9 cellular contexts compared by ENCODE assay signal in genomic region chr22:25120093-25120561, GRCh38.
DNase-seq lines count a peak whose midpoint lies in the region; ATAC-seq and TF ChIP-seq lines count a peak whose summit lies in the region.
"Had no signal": no experiment of that assay in that cellular context is flagged by ENCODE, and none has a peak within 500 bp of the region (broad histone marks: within the 10 kb centered on the region; RNA-seq: fewer than 3 reads in every experiment).

No MANE protein-coding gene starts in this region.

- POLR2A ChIA-PET in activated CD4-positive, alpha-beta memory T cell treated with anti-CD3 and anti-CD28 coated beads, Interleukin-2, amount 10 ng/mL, durations not matched to agents 7 days and 5 days (lab: Charles Lee) = no interaction called here

- no peaks in the 10 kb centered on the region for H3K9me3 ChIP-seq in BLaER1

- no peaks in the 10 kb centered on the region for H3K27me3 ChIP-seq in BLaER1

- no peak overlapping the region; the same call in 1 of the 2 replicates for H3K27ac ChIP-seq in BLaER1

- H4K20me1 ChIP-seq in BLaER1 = no peaks in the 10 kb centered on the region

- no peaks in the 10 kb centered on the region for H3K36me3 ChIP-seq in BLaER1

- peaks cover 16% of the 10 kb centered on the region for H3K36me3 Mint-ChIP-seq in mesothelial cell of epicardium
- peaks cover 4% of the 10 kb centered on the region for H3K36me3 Mint-ChIP-seq in activated CD4-positive, alpha-beta memory T cell treated with anti-CD3 and anti-CD28 coated beads, Interleukin-2, amount 10 ng/mL, durations not matched to agents 7 days and 5 days (ENCODE audit: low read depth)

- DNase-seq in NCI-H2029 treated with DMSO at 0.1 percent for 48 hours (lab: John Stamatoyannopoulos, UW) (peak; percentile 84), dermis blood vessel endothelial cell (peak; percentile 68), mesothelial cell of epicardium (ENCODE audit: low spot score in 2 of 2, unreplicated experiment in 2 of 2) (no peak), cerebellum (ENCODE audit: low spot score) (no peak), NCI-H1930 (lab: John Stamatoyannopoulos, UW) (no peak)
- no peak for DNase-seq in activated CD4-positive, alpha-beta memory T cell treated with anti-CD3 and anti-CD28 coated beads, Interleukin-2, amount 10 ng/mL, durations not matched to agents 7 days and 5 days
- DNase-seq: IMR-90 had no signal

- peaks cover 23% of the 10 kb centered on the region for H3K4me1 ChIP-seq in BLaER1

- H3K9me3 Mint-ChIP-seq in mesothelial cell of epicardium = no peaks in the 10 kb centered on the region
- H3K9me3 Mint-ChIP-seq in activated CD4-positive, alpha-beta memory T cell treated with anti-CD3 and anti-CD28 coated beads, Interleukin-2, amount 10 ng/mL, durations not matched to agents 7 days and 5 days = no peaks in the 10 kb centered on the region

- H3K4me1 Mint-ChIP-seq in mesothelial cell of epicardium = peaks cover 22% of the 10 kb centered on the region
- no peaks in the 10 kb centered on the region for H3K4me1 Mint-ChIP-seq in activated CD4-positive, alpha-beta memory T cell treated with anti-CD3 and anti-CD28 coated beads, Interleukin-2, amount 10 ng/mL, durations not matched to agents 7 days and 5 days

- no peak overlapping the region for H3K4me3 ChIP-seq in BLaER1

- CTCF ChIA-PET in activated CD4-positive, alpha-beta memory T cell treated with anti-CD3 and anti-CD28 coated beads, Interleukin-2, amount 10 ng/mL, durations not matched to agents 7 days and 5 days (lab: Charles Lee) = no interaction called here

- peak overlapping the region; percentile 61 for H3K4me2 ChIP-seq in BLaER1

- TF ChIP-seq CTCF in mesothelial cell of epicardium (IDR thresholded peaks at IDR 0.05; ENCODE audit: unreplicated experiment) = no peak

- no peak overlapping the region for H3K4me3 Mint-ChIP-seq in mesothelial cell of epicardium
- no peak overlapping the region for H3K4me3 Mint-ChIP-seq in activated CD4-positive, alpha-beta memory T cell treated with anti-CD3 and anti-CD28 coated beads, Interleukin-2, amount 10 ng/mL, durations not matched to agents 7 days and 5 days

- ATAC-seq in HG03039 (IDR thresholded peaks at IDR 0.05; ENCODE audit: unreplicated experiment) = no peak

- H3K27me3 Mint-ChIP-seq in mesothelial cell of epicardium (ENCODE audit: low read depth) = no peaks in the 10 kb centered on the region
- no peaks in the 10 kb centered on the region for H3K27me3 Mint-ChIP-seq in activated CD4-positive, alpha-beta memory T cell treated with anti-CD3 and anti-CD28 coated beads, Interleukin-2, amount 10 ng/mL, durations not matched to agents 7 days and 5 days

- peak overlapping the region; percentile 8; the same call in 1 of the 2 replicates for H3K9ac ChIP-seq in BLaER1

- peak overlapping the region; percentile 96 for H3K27ac Mint-ChIP-seq in mesothelial cell of epicardium
- H3K27ac Mint-ChIP-seq in activated CD4-positive, alpha-beta memory T cell treated with anti-CD3 and anti-CD28 coated beads, Interleukin-2, amount 10 ng/mL, durations not matched to agents 7 days and 5 days = no peak overlapping the region

Comparison
In these comparisons a context has a peak if more than half of its experiments do, and no peak if none do; other contexts are left out.
1. DNase-seq: peak in NCI-H2029 treated with DMSO at 0.1 percent for 48 hours (single experiment) and dermis blood vessel endothelial cell (single experiment); none in mesothelial cell of epicardium (0 of 2), activated CD4-positive, alpha-beta memory T cell treated with anti-CD3 and anti-CD28 coated beads, Interleukin-2, amount 10 ng/mL, durations not matched to agents 7 days and 5 days (single experiment), cerebellum (single experiment) and NCI-H1930 (0 of 2).